In the genomic region with DNA sequence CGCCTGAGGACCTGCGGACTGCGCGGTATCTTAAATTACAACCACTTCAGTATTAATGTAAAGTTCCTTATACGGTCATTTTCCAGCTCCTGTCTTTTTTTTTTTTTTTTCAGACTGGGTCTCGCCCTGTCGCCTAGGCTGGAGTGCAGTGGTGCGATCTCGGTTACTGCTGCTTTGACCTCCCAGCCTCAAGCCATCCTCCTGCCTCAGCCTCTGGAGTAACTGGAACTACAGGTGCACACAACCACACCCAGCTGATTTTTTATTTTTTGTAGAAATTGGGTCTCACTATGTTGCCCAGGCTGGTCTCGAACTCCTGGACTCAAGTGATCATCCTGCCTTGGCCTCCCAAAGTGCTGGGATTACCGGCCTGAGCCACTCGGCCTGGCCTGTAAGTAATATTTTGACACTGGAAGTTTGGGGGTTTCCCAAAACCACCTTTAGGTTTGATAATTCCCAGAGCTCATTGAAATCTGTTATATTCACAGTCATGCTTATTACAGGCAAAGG, we compare ENCODE assay signal across 9 cellular contexts. TPM values are rescaled to one million over a fixed set of nuclear protein-coding genes. Genes with fewer than 3 reads are reported as not detected.
DNase-seq lines count a peak whose midpoint lies in the region; ATAC-seq, FAIRE-seq and TF ChIP-seq lines count a peak whose summit lies in the region.
"Had no signal": no experiment of that assay in that cellular context is flagged by ENCODE, and none has a peak within 500 bp of the region (broad histone marks: within the 10 kb centered on the region; RNA-seq: fewer than 3 reads in every experiment).

No MANE protein-coding gene starts in this region.

- no peak overlapping the region for H3K4me3 ChIP-seq in MM.1S (ENCODE audit: low read length)
- no peak overlapping the region for H3K4me3 ChIP-seq in endodermal cell (ENCODE audit: low read length)
- peak overlapping the region in 5 of 7 experiments; percentile 46 to 93 (median 80) for H3K4me3 ChIP-seq in skin epidermis

- H3K4me3 Mint-ChIP-seq in endodermal cell = peak overlapping the region; percentile 79

- H3K79me2 ChIP-seq in MM.1S (ENCODE audit: low read length) = peaks cover 14% of the 10 kb centered on the region

- DNase-seq in MM.1S (no peak), endodermal cell (no peak), C1 segment of cervical spinal cord (lab: John Stamatoyannopoulos, UW) (no peak), urothelium cell line (ENCODE audit: low spot score) (no peak), kidney glomerular epithelial cell (lab: John Stamatoyannopoulos, UW) (no peak)
- DNase-seq in activated CD4-positive, CD25-positive, alpha-beta regulatory T cell (lab: John Stamatoyannopoulos, UW) = no peak

- H3K4me1 ChIP-seq in MM.1S (ENCODE audit: low read length) (peaks cover 4% of the 10 kb centered on the region; the same call in 1 of the 2 replicates), endodermal cell (ENCODE audit: control insufficient read depth, insufficient read depth, low read length) (no peaks in the 10 kb centered on the region)

- H3K27ac Mint-ChIP-seq in endodermal cell = no peak overlapping the region

- H3K27ac ChIP-seq in MM.1S (ENCODE audit: low read length) (no peak overlapping the region), endodermal cell (ENCODE audit: low read depth, low read length) (no peak overlapping the region), skin epidermis (peak overlapping the region in 1 of 21 experiments; percentile 68)

- FAIRE-seq in urothelium cell line (lab: Jason Lieb, UNC) = no peak

- peak; percentile 16 for ATAC-seq in GM21723 (IDR thresholded peaks at IDR 0.05; ENCODE audit: unreplicated experiment)

- TF ChIP-seq CTCF in MM.1S (IDR thresholded peaks at IDR 0.05; ENCODE audit: low read length) = no peak
- TF ChIP-seq CTCF in endodermal cell (conservative IDR thresholded peaks at IDR 0.05) = no peak

- H3K9ac ChIP-seq in MM.1S (ENCODE audit: low read length) (no peak overlapping the region), endodermal cell (ENCODE audit: extremely low read depth, low read length, poor library complexity, severe bottlenecking) (no peak overlapping the region)

- H3F3A ChIP-seq in MM.1S (ENCODE audit: insufficient read depth, low read length) = 0 out of 2 replicates have a peak, but pooled peaks cover 3% of the 10 kb centered on the region

- H3K27me3 Mint-ChIP-seq in endodermal cell (ENCODE audit: insufficient read depth) = peaks cover 7% of the 10 kb centered on the region

- H3K4me2 ChIP-seq in MM.1S (ENCODE audit: low read depth, low read length) = peak overlapping the region; percentile 12; the same call in 1 of the 2 replicates

- H3K9me3 ChIP-seq in MM.1S (replicated peaks; ENCODE audit: insufficient read depth, low read length) (no peaks in the 10 kb centered on the region), endodermal cell (ENCODE audit: control insufficient read depth, low read length) (peaks cover 7% of the 10 kb centered on the region)

- no peak overlapping the region; the same call in 1 of the 2 replicates for H2AFZ ChIP-seq in MM.1S (ENCODE audit: low read length)

- no peaks in the 10 kb centered on the region for H3K36me3 ChIP-seq in MM.1S (replicated peaks; ENCODE audit: insufficient read depth, low read length)
- peaks cover under 1% of the 10 kb centered on the region for H3K36me3 ChIP-seq in endodermal cell (ENCODE audit: control insufficient read depth, insufficient read depth, low read length)

- H3K27me3 ChIP-seq in MM.1S (replicated peaks; ENCODE audit: insufficient read depth, low read length) (no peaks in the 10 kb centered on the region), endodermal cell (ENCODE audit: control insufficient read depth, insufficient read depth, low read length, poor library complexity, severe bottlenecking) (no peaks in the 10 kb centered on the region)

- no peaks in the 10 kb centered on the region for H3K9me2 ChIP-seq in MM.1S (replicated peaks; ENCODE audit: insufficient read depth, low read length)

- H3K4me1 Mint-ChIP-seq in endodermal cell = peaks cover 6% of the 10 kb centered on the region

- H3K36me3 Mint-ChIP-seq in endodermal cell (ENCODE audit: low read depth) = peaks cover 4% of the 10 kb centered on the region

- H4K20me1 ChIP-seq in MM.1S (ENCODE audit: insufficient read depth, low read length) = no peaks in the 10 kb centered on the region

- H3K9me3 Mint-ChIP-seq in endodermal cell = no peaks in the 10 kb centered on the region

- WGBS in endodermal cell (ENCODE audit: insufficient coverage in 1 of 2, insufficient read length in 1 of 2), 2 experiments = 8 to 37% methylated on average over 4 to 12 of the region's 12 CpGs

RNA-seq across cellular contexts. Expression of a gene that starts 0.4 kb away (rescaled TPM):
- 1 to 10 TPM; 1.2 to 3.8 TPM for total RNA-seq in endodermal cell
- 5.4 TPM for polyA plus RNA-seq in endodermal cell (2013, experiment 1 of 2)
- 4.6 TPM for polyA plus RNA-seq in endodermal cell (2013, experiment 2 of 2)

RNA-seq across cellular contexts. Expression of a gene that starts 6.9 kb away (rescaled TPM):
- total RNA-seq in endodermal cell = 10 to 100 TPM; 24.0 to 29.7 TPM
- 28.3 TPM for polyA plus RNA-seq in endodermal cell (2013, experiment 1 of 2)
- 28.5 TPM for polyA plus RNA-seq in endodermal cell (2013, experiment 2 of 2)

RNA-seq across cellular contexts. Expression of a gene that starts 18.1 kb away (rescaled TPM):
- 10 to 100 TPM in 1 of 2 donors, 1 to 10 TPM in 1; 8.7 to 15.3 TPM for total RNA-seq in endodermal cell
- 1.9 TPM for polyA plus RNA-seq in endodermal cell (2013, experiment 1 of 2)
- 1.6 TPM for polyA plus RNA-seq in endodermal cell (2013, experiment 2 of 2)
- total RNA-seq: left cardiac atrium had no signal

RNA-seq across cellular contexts. Expression of a gene that starts 34.3 kb away (rescaled TPM):
- 1 to 10 TPM; 2.0 to 4.3 TPM for total RNA-seq in endodermal cell
- polyA plus RNA-seq in endodermal cell (2013, experiment 1 of 2) = 46.8 TPM
- polyA plus RNA-seq in endodermal cell (2013, experiment 2 of 2) = 39.5 TPM
- total RNA-seq: left cardiac atrium had no signal

RNA-seq across cellular contexts. Expression of a gene that starts 52.4 kb away (rescaled TPM):
- total RNA-seq in endodermal cell = 10 to 100 TPM; 87.8 to 94.6 TPM
- 83.8 TPM for polyA plus RNA-seq in endodermal cell (2013, experiment 1 of 2)
- 79.7 TPM for polyA plus RNA-seq in endodermal cell (2013, experiment 2 of 2)

Comparison
In these comparisons a context has a peak if more than half of its experiments do, and no peak if none do; other contexts are left out.
1. H3K4me3 ChIP-seq: peak in skin epidermis (5 of 7); none in MM.1S (single experiment) and endodermal cell (single experiment).